In genomic region chr12:62865860-62866407, GRCh38 we compare ENCODE assay signal across 14 cellular contexts.
A peak's percentile ranks its signal among the peaks of the same experiment; 100 is the strongest.
DNase-seq lines count a peak whose midpoint lies in the region; ATAC-seq and TF ChIP-seq lines count a peak whose summit lies in the region.
"Had no signal": no experiment of that assay in that cellular context is flagged by ENCODE, and none has a peak within 500 bp of the region (broad histone marks: within the 10 kb centered on the region; RNA-seq: fewer than 3 reads in every experiment).

No MANE protein-coding gene starts in this region.

- peak overlapping the region; percentile 51 for H3K4me3 Mint-ChIP-seq in HFFc6
- H3K4me3 Mint-ChIP-seq: central memory CD8-positive, alpha-beta T cell had no signal

- H3K27ac ChIP-seq in hepatocyte = peak overlapping the region; percentile 57
- peak overlapping the region; percentile 1 for H3K27ac ChIP-seq in substantia nigra (ENCODE audit: low read depth, low read length, poor library complexity, severe bottlenecking)
- H3K27ac ChIP-seq: KMS-11, parathyroid adenoma had no signal

- ATAC-seq in HG03571 (IDR thresholded peaks at IDR 0.05; ENCODE audit: unreplicated experiment) (no peak), HG02588 (IDR thresholded peaks at IDR 0.05; ENCODE audit: unreplicated experiment) (no peak)
- ATAC-seq: gastroesophageal sphincter, GM12878 had no signal

- in situ Hi-C loops in astrocyte of the cerebellum (cut with HindIII; ENCODE audit: low sequenced_read_pairs) = no loop called here

- H3K4me2 ChIP-seq in hepatocyte = no peak overlapping the region
- H3K4me2 ChIP-seq: KMS-11 had no signal

- peaks cover under 1% of the 10 kb centered on the region; the same call in 1 of the 2 replicates for H3K9me3 Mint-ChIP-seq in HFFc6
- H3K9me3 Mint-ChIP-seq: central memory CD8-positive, alpha-beta T cell had no signal

- no peaks in the 10 kb centered on the region for H3K9me3 ChIP-seq in hepatocyte (ENCODE audit: low read depth)
- H3K9me3 ChIP-seq: gastroesophageal sphincter, stomach had no signal

- no peak overlapping the region for H3K4me3 ChIP-seq in astrocyte of the cerebellum (ENCODE audit: low read depth, low read length)
- H3K4me3 ChIP-seq in hepatocyte = no peak overlapping the region
- H3K4me3 ChIP-seq: gastroesophageal sphincter, GM12878, stomach had no signal

- H3K27ac Mint-ChIP-seq in HFFc6 = peak overlapping the region; percentile 95

- no peaks in the 10 kb centered on the region for H3K9me2 ChIP-seq in hepatocyte (replicated peaks; ENCODE audit: insufficient read depth)

- peaks cover 84% of the 10 kb centered on the region for H3K4me1 Mint-ChIP-seq in HFFc6 (ENCODE audit: low read depth)
- H3K4me1 Mint-ChIP-seq: central memory CD8-positive, alpha-beta T cell had no signal

- H2AFZ ChIP-seq in hepatocyte = no peak overlapping the region
- H2AFZ ChIP-seq: parathyroid adenoma had no signal

- 54% methylated on average over 4 of the region's 4 CpGs for WGBS in hepatocyte (ENCODE audit: low lambda C conversion rate, missing lambda C conversion rate)

- DNase-seq in HFFc6 (no peak), astrocyte of the cerebellum (ENCODE audit: low read depth) (peak; percentile 88), hepatocyte (ENCODE audit: low spot score) (no peak), substantia nigra (lab: John Stamatoyannopoulos, UW) (no peak), NCI-H1694 treated with DMSO at 0.1 percent for 48 hours (lab: John Stamatoyannopoulos, UW) (no peak), superior temporal gyrus (ENCODE audit: extremely low spot score) (no peak)
- DNase-seq: stomach had no signal

- H3K36me3 ChIP-seq in hepatocyte (replicated peaks; ENCODE audit: insufficient read depth, low read depth) = no peaks in the 10 kb centered on the region
- H3K36me3 ChIP-seq: gastroesophageal sphincter, stomach had no signal

- no peaks in the 10 kb centered on the region for H4K20me1 ChIP-seq in hepatocyte (ENCODE audit: insufficient read depth, poor library complexity, severe bottlenecking)

- H3K27me3 ChIP-seq in hepatocyte = no peaks in the 10 kb centered on the region
- H3K27me3 ChIP-seq: gastroesophageal sphincter, stomach had no signal

- TF ChIP-seq CTCF in HFFc6 (IDR thresholded peaks at IDR 0.05) (no peak), astrocyte of the cerebellum (IDR thresholded peaks at IDR 0.05; ENCODE audit: low read depth, low read length, missing control alignments) (no peak), hepatocyte (IDR thresholded peaks at IDR 0.05; ENCODE audit: poor library complexity) (no peak)

- H3K4me1 ChIP-seq in hepatocyte (ENCODE audit: insufficient read depth) = peaks cover 22% of the 10 kb centered on the region

- peaks cover 45% of the 10 kb centered on the region for H3K79me2 ChIP-seq in hepatocyte

- no peaks in the 10 kb centered on the region; the same call in 1 of the 2 replicates for H3K27me3 Mint-ChIP-seq in HFFc6 (ENCODE audit: insufficient read depth)

- peaks cover 16% of the 10 kb centered on the region for H3K36me3 Mint-ChIP-seq in HFFc6 (ENCODE audit: low read depth)
